19 cellular contexts compared by ENCODE assay signal in genomic region chr3:16788440-16789057, GRCh38.
DNase-seq lines count a peak whose midpoint lies in the region; ATAC-seq and TF ChIP-seq lines count a peak whose summit lies in the region.
"Had no signal": no experiment of that assay in that cellular context is flagged by ENCODE, and none has a peak within 500 bp of the region (broad histone marks: within the 10 kb centered on the region; RNA-seq: fewer than 3 reads in every experiment).

No MANE protein-coding gene starts in this region.

- 72 to 100% methylated on average over 1 to 6 of the region's 6 CpGs for WGBS in endodermal cell (ENCODE audit: insufficient coverage in 1 of 2, insufficient read length in 1 of 2), 2 experiments

- H3K9ac ChIP-seq in endodermal cell (ENCODE audit: extremely low read depth, low read length, poor library complexity, severe bottlenecking), result no peak overlapping the region
- H3K9ac ChIP-seq: KMS-11 had no signal

- peaks cover 17% of the 10 kb centered on the region for H3K4me1 ChIP-seq in endodermal cell (ENCODE audit: control insufficient read depth, insufficient read depth, low read length)
- H3K4me1 ChIP-seq: Caco-2, pancreas had no signal

- TF ChIP-seq CTCF in endodermal cell (conservative IDR thresholded peaks at IDR 0.05) (no peak), GM10248 (IDR thresholded peaks at IDR 0.05; ENCODE audit: control extremely low read depth, extremely low read depth, low read depth, missing control alignments) (no peak)

- no peak overlapping the region for H3K27ac ChIP-seq in endodermal cell (ENCODE audit: low read depth, low read length)
- H3K27ac ChIP-seq: KMS-11, pancreas had no signal

- DNase-seq in AML-193 (lab: John Stamatoyannopoulos, UW), result peak; percentile 50 to 62
- peak; percentile 81 for DNase-seq in NOMO-1 treated with DMSO at 0.1 percent for 48 hours (lab: John Stamatoyannopoulos, UW; ENCODE audit: unreplicated experiment)
- DNase-seq in endodermal cell, result no peak
- DNase-seq in NCI-H2171 (lab: John Stamatoyannopoulos, UW), result no peak
- no peak for DNase-seq in GM10248 (ENCODE audit: extremely low spot score)
- DNase-seq: activated CD4-positive, alpha-beta T cell treated with anti-CD3 and anti-CD28 coated beads for 48 hours; activated effector memory CD4-positive, alpha-beta T cell treated with anti-CD3 and anti-CD28 coated beads, Interleukin-2, amount 50 U/mL, for 16 hours; aorta; Caco-2; left colon; NCI-H1417 treated with DMSO at 0.1 percent for 48 hours; pancreas; SHP77; stimulated activated CD4-positive, alpha-beta T cell treated with anti-CD3 and anti-CD28 coated beads, Interleukin-2, amount 100 ng/mL, for 48 hours; T-helper 9 cell had no signal

- no peaks in the 10 kb centered on the region for H3K36me3 Mint-ChIP-seq in endodermal cell (ENCODE audit: low read depth)

- H3K27me3 ChIP-seq in endodermal cell (ENCODE audit: control insufficient read depth, insufficient read depth, low read length, poor library complexity, severe bottlenecking), result no peaks in the 10 kb centered on the region
- H3K27me3 ChIP-seq: pancreas had no signal

- peaks cover 4% of the 10 kb centered on the region for H3K9me3 ChIP-seq in endodermal cell (ENCODE audit: control insufficient read depth, low read length)
- H3K9me3 ChIP-seq: Caco-2, pancreas had no signal

- H3K4me1 Mint-ChIP-seq in endodermal cell, result peaks cover 39% of the 10 kb centered on the region

- CTCF ChIA-PET in GM10248 (lab: Yijun Ruan, JAX), result interaction anchor here (0.9 to 1.6 kb wide), 4 partner anchors 14 to 301 kb away, joined by 3 read pairs; no protein-coding TSS in a partner anchor

- H3K4me3 ChIP-seq in endodermal cell (ENCODE audit: low read length), result no peak overlapping the region
- H3K4me3 ChIP-seq: pancreas had no signal

- ATAC-seq in GM18868 (IDR thresholded peaks at IDR 0.05; ENCODE audit: unreplicated experiment) (peak; percentile 50), GM21619 (IDR thresholded peaks at IDR 0.05; ENCODE audit: unreplicated experiment) (no peak), GM21390 (IDR thresholded peaks at IDR 0.05; ENCODE audit: unreplicated experiment) (no peak)
- ATAC-seq: left colon had no signal

- POLR2A ChIA-PET in GM10248 (lab: Yijun Ruan, JAX), result no interaction called here

- peaks cover 3% of the 10 kb centered on the region for H3K9me3 Mint-ChIP-seq in endodermal cell

- H3K27ac Mint-ChIP-seq in endodermal cell, result peak overlapping the region; percentile 14

- no peak overlapping the region for H3K4me3 Mint-ChIP-seq in endodermal cell

- no peaks in the 10 kb centered on the region for H3K36me3 ChIP-seq in endodermal cell (ENCODE audit: control insufficient read depth, insufficient read depth, low read length)
- H3K36me3 ChIP-seq: pancreas had no signal

- H3K27me3 Mint-ChIP-seq in endodermal cell (ENCODE audit: insufficient read depth), result peaks cover 2% of the 10 kb centered on the region

Comparison
In these comparisons a context has a peak if more than half of its experiments do, and no peak if none do; other contexts are left out.
1. DNase-seq: peak in AML-193 (2 of 2) and NOMO-1 treated with DMSO at 0.1 percent for 48 hours (single experiment); none in endodermal cell (single experiment), NCI-H2171 (single experiment) and GM10248 (single experiment).